ENCODE assay signal across 1 cellular context in the genomic region with DNA sequence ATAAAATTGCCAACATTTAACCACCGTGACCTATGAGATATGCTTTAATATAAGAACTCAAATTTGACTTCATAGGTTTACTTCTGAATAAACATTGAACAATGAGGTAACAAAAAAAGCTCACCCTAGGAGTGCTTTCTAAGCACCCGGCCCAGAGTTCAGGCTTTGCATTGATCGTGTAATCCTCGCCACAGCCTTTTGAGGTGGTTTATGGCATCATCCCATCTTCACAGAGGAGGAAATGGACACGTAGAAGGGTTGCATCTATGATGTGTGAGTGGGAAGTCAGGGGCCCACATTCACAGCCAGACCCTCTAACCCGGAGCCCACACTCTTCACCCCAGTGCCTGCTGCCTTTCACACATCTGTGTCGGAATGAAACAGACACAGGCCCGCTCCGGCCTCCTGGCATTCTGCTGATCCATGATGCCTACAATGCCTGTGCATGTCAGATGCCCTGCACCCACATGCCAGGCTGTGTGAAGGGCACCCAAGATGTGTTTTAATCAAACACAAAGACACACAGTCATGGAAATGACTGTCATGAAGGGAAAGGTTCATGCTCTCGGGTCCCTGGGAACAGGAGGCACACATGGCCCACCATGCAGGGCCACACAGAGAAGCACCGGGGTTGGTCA.
TF ChIP-seq lines count a peak whose summit lies in the region.

No MANE protein-coding gene starts in this region.

TF ChIP-seq in HepG2, 621 proteins besides CTCF, POLR2A, EP300 and RAD21:
- peak; percentile 63 for TF ChIP-seq RBM22 (optimal IDR thresholded peaks at IDR 0.05; ENCODE audit: low read length)
- TF ChIP-seq KLF15 (CRISPR knock-in tag; IDR thresholded peaks at IDR 0.05; ENCODE audit: borderline replicate concordance): no peak
TF ChIP-seq in HepG2: peak in this region for 1.
